ENCODE assay signal across 12 cellular contexts in genomic region chr17:19897901-19898300, GRCh38. TPM values are rescaled to one million over a fixed set of nuclear protein-coding genes. Genes with fewer than 3 reads are reported as not detected.
DNase-seq lines count a peak whose midpoint lies in the region; ATAC-seq and TF ChIP-seq lines count a peak whose summit lies in the region.
"Had no signal": no experiment of that assay in that cellular context is flagged by ENCODE, and none has a peak within 500 bp of the region (broad histone marks: within the 10 kb centered on the region; RNA-seq: fewer than 3 reads in every experiment).

No MANE protein-coding gene starts in this region.

- H3K27me3 ChIP-seq in RWPE2 (ENCODE audit: insufficient read depth, poor library complexity, severe bottlenecking) (no peaks in the 10 kb centered on the region), fibroblast of lung (ENCODE audit: control insufficient read depth, insufficient read depth, low read length) (no peaks in the 10 kb centered on the region), skeletal muscle satellite cell (ENCODE audit: control insufficient read depth, insufficient read depth, low read length) (no peaks in the 10 kb centered on the region)

- peaks cover 9 to 19% of the 10 kb centered on the region in 2 donors for H3K36me3 Mint-ChIP-seq in stimulated activated naive B cell treated with anti-CD40 and anti-IgM and Interleukin-4, amounts not matched to agents 10 μg/mL and 1 μg/mL and 100 μg/mL, for 72 hours

- H2AFZ ChIP-seq in fibroblast of lung (ENCODE audit: low read length) = no peak overlapping the region

- no peaks in the 10 kb centered on the region for H3K79me2 ChIP-seq in fibroblast of lung (ENCODE audit: control insufficient read depth, insufficient read depth, low read length)

- no peaks in the 10 kb centered on the region for H3K4me1 Mint-ChIP-seq in stimulated activated naive B cell treated with anti-CD40 and anti-IgM and Interleukin-4, amounts not matched to agents 10 μg/mL and 1 μg/mL and 100 μg/mL, for 72 hours

- no peaks in the 10 kb centered on the region for H3K9me3 Mint-ChIP-seq in stimulated activated naive B cell treated with anti-CD40 and anti-IgM and Interleukin-4, amounts not matched to agents 10 μg/mL and 1 μg/mL and 100 μg/mL, for 72 hours

- DNase-seq in GM04503 (ENCODE audit: low read depth) (peak; percentile 89), RWPE2 (ENCODE audit: low spot score) (no peak), fibroblast of lung (ENCODE audit: low read depth in 2 of 2) (peak; percentile 57 to 90), 8988T (no peak), NCI-H1048 (lab: John Stamatoyannopoulos, UW) (no peak)
- DNase-seq in stimulated activated naive B cell treated with anti-CD40 and anti-IgM and Interleukin-4, amounts not matched to agents 10 μg/mL and 1 μg/mL and 100 μg/mL, for 72 hours = no peak
- DNase-seq: amniotic stem cell, foreskin melanocyte, NCI-H446 treated with DMSO at 0.1 percent for 48 hours had no signal

- H3K4me3 Mint-ChIP-seq in stimulated activated naive B cell treated with anti-CD40 and anti-IgM and Interleukin-4, amounts not matched to agents 10 μg/mL and 1 μg/mL and 100 μg/mL, for 72 hours = no peak overlapping the region

- peaks cover 11% of the 10 kb centered on the region for H3K4me1 ChIP-seq in RWPE2 (ENCODE audit: insufficient read depth, poor library complexity, severe bottlenecking)
- H3K4me1 ChIP-seq in fibroblast of lung (ENCODE audit: control insufficient read depth, extremely low read depth, insufficient read depth, low read length) = peaks cover 8% of the 10 kb centered on the region
- peaks cover 21% of the 10 kb centered on the region for H3K4me1 ChIP-seq in skeletal muscle satellite cell (ENCODE audit: control insufficient read depth, insufficient read depth, low read length)

- H3K27ac ChIP-seq in RWPE2 (ENCODE audit: poor library complexity, severe bottlenecking) (no peak overlapping the region), fibroblast of lung (ENCODE audit: insufficient read depth, low read length) (peak overlapping the region; percentile 69)

- TF ChIP-seq CTCF in RWPE2 (IDR thresholded peaks at IDR 0.05; ENCODE audit: poor library complexity, severe bottlenecking) = no peak
- TF ChIP-seq CTCF in fibroblast of lung (conservative IDR thresholded peaks at IDR 0.05 in 1 of 2, IDR thresholded peaks at IDR 0.05 in 1 of 2; ENCODE audit: low read depth in 1 of 2, low read length in 2 of 2) = no peak

- H3K36me3 ChIP-seq in RWPE2 (ENCODE audit: low read depth) = no peaks in the 10 kb centered on the region
- H3K36me3 ChIP-seq in fibroblast of lung (ENCODE audit: control insufficient read depth, insufficient read depth, low read length) = peaks cover 1% of the 10 kb centered on the region
- H3K36me3 ChIP-seq in skeletal muscle satellite cell (ENCODE audit: insufficient read depth, low read length) = peaks cover 20% of the 10 kb centered on the region

- H3K4me2 ChIP-seq in fibroblast of lung (ENCODE audit: extremely low read depth, insufficient read depth, low read length) (peak overlapping the region; percentile 42), skeletal muscle satellite cell (ENCODE audit: low read length) (peak overlapping the region; percentile 23)

- ATAC-seq in RWPE2 (ENCODE audit: low read depth) = peak; percentile 67
- ATAC-seq in stimulated activated naive B cell treated with anti-CD40 and anti-IgM and Interleukin-4, amounts not matched to agents 10 μg/mL and 1 μg/mL and 100 μg/mL, for 72 hours (replicated peaks) = no peak
- no peak for ATAC-seq in HG03457 (IDR thresholded peaks at IDR 0.05; ENCODE audit: unreplicated experiment)

- H3K27ac Mint-ChIP-seq in stimulated activated naive B cell treated with anti-CD40 and anti-IgM and Interleukin-4, amounts not matched to agents 10 μg/mL and 1 μg/mL and 100 μg/mL, for 72 hours = no peak overlapping the region

- H3K4me3 ChIP-seq in RWPE2 (ENCODE audit: severe bottlenecking) = no peak overlapping the region
- no peak overlapping the region for H3K4me3 ChIP-seq in fibroblast of lung (replicated peaks in 1 of 4; ENCODE audit: control extremely low read depth in 1 of 4, insufficient read depth in 1 of 4, low read depth in 3 of 4, low read length in 4 of 4)
- H3K4me3 ChIP-seq in skeletal muscle satellite cell (ENCODE audit: low read length) = no peak overlapping the region
- H3K4me3 ChIP-seq: K562 had no signal

- H4K20me1 ChIP-seq in fibroblast of lung (ENCODE audit: control insufficient read depth, extremely low read depth, insufficient read depth, low read length) = no peaks in the 10 kb centered on the region

- H3K9ac ChIP-seq in fibroblast of lung (ENCODE audit: insufficient read depth, low read length) = no peak overlapping the region
- peak overlapping the region; percentile 33 for H3K9ac ChIP-seq in skeletal muscle satellite cell (ENCODE audit: low read depth, low read length)

- H3K9me3 ChIP-seq in RWPE2 (ENCODE audit: severe bottlenecking) (no peaks in the 10 kb centered on the region), fibroblast of lung (ENCODE audit: control insufficient read depth, insufficient read depth, low read depth, low read length) (no peaks in the 10 kb centered on the region), skeletal muscle satellite cell (replicated peaks; ENCODE audit: low read length) (no peaks in the 10 kb centered on the region)

- H3K27me3 Mint-ChIP-seq in stimulated activated naive B cell treated with anti-CD40 and anti-IgM and Interleukin-4, amounts not matched to agents 10 μg/mL and 1 μg/mL and 100 μg/mL, for 72 hours = no peaks in the 10 kb centered on the region

RNA-seq across cellular contexts. Expression of gene ULK2, which starts 30.2 kb away (rescaled TPM):
- 46.1 and 46.5 TPM in 2 replicates for total RNA-seq in fibroblast of lung
- polyA plus RNA-seq in fibroblast of lung = 15.8 and 20.0 TPM in 2 replicates
- 7.8 and 9.4 TPM in 2 replicates for polyA plus RNA-seq in fibroblast of lung (2012)
- polyA minus RNA-seq in fibroblast of lung (ENCODE audit: low replicate concordance) = 19.2 and 45.0 TPM in 2 replicates
- 7.9 and 10.7 TPM in 2 replicates for total RNA-seq in skeletal muscle satellite cell (2012; rRNA removed)

Comparison
In these comparisons a context has a peak if more than half of its experiments do, and no peak if none do; other contexts are left out.
1. DNase-seq: peak in GM04503 (single experiment) and fibroblast of lung (2 of 2); none in RWPE2 (single experiment), 8988T (single experiment), NCI-H1048 (single experiment) and stimulated activated naive B cell treated with anti-CD40 and anti-IgM and Interleukin-4, amounts not matched to agents 10 μg/mL and 1 μg/mL and 100 μg/mL, for 72 hours (single experiment).